1 cellular context compared by ENCODE assay signal in genomic region chr2:232549655-232550350, GRCh38.
TF ChIP-seq lines count a peak whose summit lies in the region.

No MANE protein-coding gene starts in this region.

TF ChIP-seq in HepG2, 621 proteins besides CTCF, POLR2A, EP300 and RAD21 (continued from another document):
- TF ChIP-seq ARID5B (CRISPR knock-in tag; IDR thresholded peaks at IDR 0.05): no peak
TF ChIP-seq in HepG2: peak in this region for 13.
